Comparison of ENCODE assay signal across 16 cellular contexts in the genomic region with DNA sequence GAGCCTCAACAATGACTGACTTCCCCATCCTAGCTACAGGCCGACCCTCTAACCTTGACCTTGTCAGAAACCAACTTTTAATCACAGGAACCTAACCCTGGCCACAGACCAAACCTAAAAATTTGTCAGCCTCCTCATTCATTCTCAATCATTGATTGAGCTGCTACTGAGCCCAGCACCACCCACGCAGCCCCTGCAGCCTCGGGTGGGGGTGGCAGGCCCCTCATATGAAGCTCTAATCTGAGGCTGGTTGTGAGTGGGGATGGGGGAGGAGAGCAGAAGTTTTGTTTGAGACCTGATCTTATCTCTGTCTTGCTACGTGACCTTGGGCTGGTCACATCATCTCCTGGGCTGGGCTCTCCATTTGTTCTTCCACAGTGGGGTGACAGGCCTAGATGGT.
A peak's percentile ranks its signal among the peaks of the same experiment; 100 is the strongest.
DNase-seq lines count a peak whose midpoint lies in the region; ATAC-seq and TF ChIP-seq lines count a peak whose summit lies in the region.
"Had no signal": no experiment of that assay in that cellular context is flagged by ENCODE, and none has a peak within 500 bp of the region (broad histone marks: within the 10 kb centered on the region; RNA-seq: fewer than 3 reads in every experiment).

No MANE protein-coding gene starts in this region.

- no peak overlapping the region for H2BK15ac ChIP-seq in IMR-90 (ENCODE audit: low read depth, low read length)

- in situ Hi-C loops in mammary epithelial cell (cut with MboI; ENCODE audit: low sequenced_read_pairs in 2 of 2): no loop called here
- in situ Hi-C loops in IMR-90 (cut with MboI; ENCODE audit: low sequenced_read_pairs): no loop called here

- H3K36me3 ChIP-seq in mammary epithelial cell (ENCODE audit: insufficient read depth, low read length) (no peaks in the 10 kb centered on the region), breast epithelium (no peaks in the 10 kb centered on the region), IMR-90 (ENCODE audit: control insufficient read depth, insufficient read depth, low read length) (no peaks in the 10 kb centered on the region), trophoblast cell (ENCODE audit: control insufficient read depth in 1 of 2, insufficient read depth in 2 of 2, low read length in 2 of 2) (no peaks in the 10 kb centered on the region), neural progenitor cell (no peaks in the 10 kb centered on the region)

- TF ChIP-seq POLR2A in breast epithelium (IDR thresholded peaks at IDR 0.05) (no peak), IMR-90 (IDR thresholded peaks at IDR 0.05; ENCODE audit: low read depth, low read length) (no peak)

- H3K4ac ChIP-seq in IMR-90 (ENCODE audit: low read depth, low read length): peak overlapping the region; percentile 31; the same call in 1 of the 2 replicates
- H3K4ac ChIP-seq in trophoblast cell (ENCODE audit: low read depth, low read length): peak overlapping the region; percentile 59

- H3K79me1 ChIP-seq in IMR-90 (ENCODE audit: low read depth in 1 of 2, low read length in 2 of 2) (no peaks in the 10 kb centered on the region), trophoblast cell (ENCODE audit: low read length) (peaks cover 58% of the 10 kb centered on the region)

- H2BK120ac ChIP-seq in IMR-90 (ENCODE audit: low read depth, low read length) (no peak overlapping the region), trophoblast cell (ENCODE audit: insufficient read depth, low read length, poor library complexity) (peak overlapping the region; percentile 98)

- H3K4me1 Mint-ChIP-seq in endothelial cell (ENCODE audit: unreplicated experiment): peaks cover 39% of the 10 kb centered on the region
- H3K4me1 Mint-ChIP-seq in neural progenitor cell: no peaks in the 10 kb centered on the region

- H3K18ac ChIP-seq in IMR-90 (ENCODE audit: low read depth, low read length) (no peak overlapping the region), trophoblast cell (ENCODE audit: low read length) (peak overlapping the region; percentile 82)

- H3K4me3 Mint-ChIP-seq in endothelial cell (ENCODE audit: unreplicated experiment) (no peak overlapping the region), neural progenitor cell (no peak overlapping the region)

- peaks cover 16% of the 10 kb centered on the region for H3K9me1 ChIP-seq in IMR-90 (ENCODE audit: insufficient read depth, low read length)

- H3K9ac ChIP-seq in mammary epithelial cell (ENCODE audit: insufficient read depth, low read length) (no peak overlapping the region), IMR-90 (ENCODE audit: low read depth, low read length) (no peak overlapping the region), trophoblast cell (ENCODE audit: low read length) (no peak overlapping the region), neural progenitor cell (no peak overlapping the region)

- H3K27me3 Mint-ChIP-seq in endothelial cell (ENCODE audit: unreplicated experiment): peaks cover 8% of the 10 kb centered on the region
- H3K27me3 Mint-ChIP-seq in neural progenitor cell (ENCODE audit: insufficient read depth, low read depth): no peaks in the 10 kb centered on the region

- H2AK9ac ChIP-seq in IMR-90 (replicated peaks; ENCODE audit: low read depth, low read length, poor library complexity): peak overlapping the region; percentile 30

- H3K23ac ChIP-seq in IMR-90 (ENCODE audit: low read depth, low read length) (no peak overlapping the region), trophoblast cell (ENCODE audit: low read length) (no peak overlapping the region)

- H3K27ac Mint-ChIP-seq in endothelial cell (ENCODE audit: unreplicated experiment) (peak overlapping the region; percentile 48), neural progenitor cell (no peak overlapping the region)

- H4K5ac ChIP-seq in IMR-90 (ENCODE audit: low read depth, low read length): no peak overlapping the region

- H2BK5ac ChIP-seq in IMR-90 (ENCODE audit: low read depth, low read length, poor library complexity, severe bottlenecking) (no peak overlapping the region), trophoblast cell (ENCODE audit: low read depth, low read length, poor library complexity) (peak overlapping the region; percentile 54)

- CTCF ChIA-PET in mammary epithelial cell (lab: Charles Lee; ENCODE audit: low non-redundant PET): interaction anchor here (0.7 kb wide), 1 partner anchor 1937 kb away, joined by 3 read pairs; no protein-coding TSS in a partner anchor
- CTCF ChIA-PET in IMR-90 (lab: Yijun Ruan, JAX): interaction anchor here (0.7 kb wide), 1 partner anchor 104 kb away, joined by 4 read pairs; no protein-coding TSS in a partner anchor

- 0 out of 2 replicates have a peak overlapping the region, but pooled peaks have one; percentile 17 for H3K14ac ChIP-seq in IMR-90 (replicated peaks; ENCODE audit: low read depth, low read length)
- H3K14ac ChIP-seq in trophoblast cell (ENCODE audit: low read length): peak overlapping the region; percentile 92

- no peak for DNase-seq in mammary epithelial cell
- DNase-seq in breast epithelium (ENCODE audit: low spot score in 2 of 2): no peak
- no peak for DNase-seq in IMR-90
- DNase-seq in endothelial cell (ENCODE audit: low spot score): no peak
- no peak for DNase-seq in trophoblast cell
- DNase-seq in COLO668 (lab: John Stamatoyannopoulos, UW; ENCODE audit: unreplicated experiment): no peak
- no peak for DNase-seq in DMS79 (lab: John Stamatoyannopoulos, UW)
- no peak for DNase-seq in neural progenitor cell (ENCODE audit: low spot score)
- DNase-seq: Calu3, GF-D8, KG1, NCI-H1105 treated with DMSO at 0.1 percent for 48 hours, NCI-H187 treated with DMSO at 0.1 percent for 48 hours, NCI-H446 treated with DMSO at 0.1 percent for 48 hours, NCI-H774, Right ventricle myocardium superior had no signal

- H2AFZ ChIP-seq in mammary epithelial cell (ENCODE audit: low read depth, low read length): peak overlapping the region; percentile 67
- H2AFZ ChIP-seq in IMR-90 (replicated peaks; ENCODE audit: low read length, poor library complexity): no peak overlapping the region
- no peak overlapping the region for H2AFZ ChIP-seq in trophoblast cell (ENCODE audit: insufficient read depth, low read length, poor library complexity)
- no peak overlapping the region for H2AFZ ChIP-seq in neural progenitor cell (replicated peaks)

- no peak for TF ChIP-seq CTCF in mammary epithelial cell (conservative IDR thresholded peaks at IDR 0.05 in 1 of 2, IDR thresholded peaks at IDR 0.05 in 1 of 2; ENCODE audit: extremely low read depth in 1 of 2, insufficient read depth in 1 of 2, low read depth in 1 of 2, low read length in 2 of 2)
- TF ChIP-seq CTCF in breast epithelium (IDR thresholded peaks at IDR 0.05): no peak
- TF ChIP-seq CTCF in IMR-90 (conservative IDR thresholded peaks at IDR 0.05; ENCODE audit: low read depth, low read length): no peak
- no peak for TF ChIP-seq CTCF in endothelial cell (IDR thresholded peaks at IDR 0.05; ENCODE audit: unreplicated experiment)
- TF ChIP-seq CTCF in neural progenitor cell (IDR thresholded peaks at IDR 0.05): no peak

- intact Hi-C loops in mammary epithelial cell (cut with micrococcal nuclease) (loop anchor here (2.0 kb wide), 1 partner anchor 25 kb away; no protein-coding TSS in a partner anchor), breast epithelium (cut with DNase I; ENCODE audit: low total_unique reads) (no loop called here), IMR-90 (cut with micrococcal nuclease) (no loop called here)

- peaks cover 20% of the 10 kb centered on the region for H3K4me1 ChIP-seq in mammary epithelial cell (ENCODE audit: insufficient read depth, low read length)
- no peaks in the 10 kb centered on the region for H3K4me1 ChIP-seq in breast epithelium
- H3K4me1 ChIP-seq in IMR-90 (ENCODE audit: control insufficient read depth, insufficient read depth, low read length): peaks cover 4% of the 10 kb centered on the region
- H3K4me1 ChIP-seq in trophoblast cell (ENCODE audit: control insufficient read depth in 1 of 2, insufficient read depth in 2 of 2, low read length in 2 of 2): peaks cover 49 to 50% of the 10 kb centered on the region in 2 experiments
- no peaks in the 10 kb centered on the region for H3K4me1 ChIP-seq in neural progenitor cell

- H2BK20ac ChIP-seq in IMR-90 (ENCODE audit: low read depth, low read length): 0 out of 2 replicates have a peak overlapping the region, but pooled peaks have one; percentile 10

- dilution Hi-C loops in mammary epithelial cell (cut with HindIII; ENCODE audit: low sequenced_read_pairs): no loop called here
- dilution Hi-C loops in IMR-90 (cut with HindIII; ENCODE audit: low sequenced_read_pairs, unreplicated experiment): no loop called here

- no TSS peak for BruUV-seq in mammary epithelial cell (replicated peaks; lab: Mats Ljungman, UMichigan)
- BruUV-seq in IMR-90 (replicated peaks; lab: Mats Ljungman, UMichigan): no TSS peak

- TF ChIP-seq RAD21 in IMR-90 (IDR thresholded peaks at IDR 0.05; ENCODE audit: low read length): no peak

- H3F3A ChIP-seq in neural progenitor cell (ENCODE audit: low read depth): no peaks in the 10 kb centered on the region

- H4K12ac ChIP-seq in trophoblast cell (ENCODE audit: low read depth, low read length): no peak overlapping the region

- WGBS in mammary epithelial cell (ENCODE audit: low coverage, missing lambda C conversion rate): 67% methylated on average over 3 of the region's 4 CpGs
- WGBS in IMR-90 (ENCODE audit: extremely low coverage in 2 of 2, insufficient read length in 1 of 2), 2 experiments: 80% methylated on average over 1 of the region's 4 CpGs; no CpG with 5 or more reads in 1 of the 2 experiments
- WGBS in trophoblast cell (ENCODE audit: extremely low coverage, insufficient coverage, insufficient read length): no CpG with 5 or more reads among the region's 4 CpGs

- POLR2A ChIA-PET in IMR-90 (lab: Charles Lee; ENCODE audit: unreplicated experiment): no interaction called here

- H3K27ac ChIP-seq in mammary epithelial cell (ENCODE audit: insufficient read depth, low read depth, low read length): peak overlapping the region; percentile 13
- peak overlapping the region in 1 of 2 donors; percentile 32 for H3K27ac ChIP-seq in breast epithelium
- H3K27ac ChIP-seq in IMR-90 (ENCODE audit: insufficient read depth, low read length): no peak overlapping the region
- peak overlapping the region; percentile 29 for H3K27ac ChIP-seq in trophoblast cell (ENCODE audit: low read depth, low read length)
- H3K27ac ChIP-seq in neural progenitor cell: no peak overlapping the region

- no peak overlapping the region for H2AK5ac ChIP-seq in IMR-90 (ENCODE audit: low read depth, low read length)
- peak overlapping the region; percentile 72 for H2AK5ac ChIP-seq in trophoblast cell (ENCODE audit: low read length)

- no peak overlapping the region for H3K4me2 ChIP-seq in mammary epithelial cell (ENCODE audit: insufficient read depth, low read depth, low read length)
- H3K4me2 ChIP-seq in IMR-90 (ENCODE audit: low read depth, low read length): no peak overlapping the region
- no peak overlapping the region for H3K4me2 ChIP-seq in trophoblast cell (ENCODE audit: low read length)
- no peak overlapping the region for H3K4me2 ChIP-seq in neural progenitor cell

- no peak overlapping the region for H4K8ac ChIP-seq in IMR-90 (ENCODE audit: low read depth in 2 of 2, low read length in 2 of 2)
- H4K8ac ChIP-seq in trophoblast cell (ENCODE audit: low read depth, low read length): peak overlapping the region; percentile 79

- peak overlapping the region; percentile 93 for H2BK12ac ChIP-seq in trophoblast cell (ENCODE audit: low read length)

- H3K56ac ChIP-seq in IMR-90 (ENCODE audit: extremely low read depth, insufficient read depth, low read length): no peak overlapping the region

- no peak for ATAC-seq in IMR-90 (ENCODE audit: low read depth)

- no peaks in the 10 kb centered on the region for H3K36me3 Mint-ChIP-seq in endothelial cell (ENCODE audit: low read depth, unreplicated experiment)
- no peaks in the 10 kb centered on the region for H3K36me3 Mint-ChIP-seq in neural progenitor cell

- no peak overlapping the region for H4K91ac ChIP-seq in IMR-90 (ENCODE audit: insufficient read depth, low read depth, low read length)
- H4K91ac ChIP-seq in trophoblast cell (ENCODE audit: low read depth, low read length): peak overlapping the region; percentile 96

- H3K27me3 ChIP-seq in mammary epithelial cell (ENCODE audit: insufficient read depth, low read length): no peaks in the 10 kb centered on the region
- H3K27me3 ChIP-seq in breast epithelium: no peaks in the 10 kb centered on the region
- no peaks in the 10 kb centered on the region; the same call in 1 of the 2 replicates for H3K27me3 ChIP-seq in IMR-90 (ENCODE audit: control insufficient read depth, insufficient read depth, low read length)
- H3K27me3 ChIP-seq in trophoblast cell (ENCODE audit: insufficient read depth, low read length): no peaks in the 10 kb centered on the region
- H3K27me3 ChIP-seq in neural progenitor cell: no peaks in the 10 kb centered on the region

- H3K4me3 ChIP-seq in mammary epithelial cell (replicated peaks in 1 of 3; ENCODE audit: insufficient read depth in 1 of 3, low read depth in 2 of 3, low read length in 3 of 3) (no peak overlapping the region), breast epithelium (no peak overlapping the region), IMR-90 (ENCODE audit: insufficient read depth, low read depth, low read length) (no peak overlapping the region), trophoblast cell (ENCODE audit: low read depth, low read length) (no peak overlapping the region), neural progenitor cell (no peak overlapping the region)

- H3K79me2 ChIP-seq in mammary epithelial cell (ENCODE audit: insufficient read depth, low read length) (no peaks in the 10 kb centered on the region), trophoblast cell (ENCODE audit: control insufficient read depth, insufficient read depth, low read length, poor library complexity) (peaks cover 12% of the 10 kb centered on the region), neural progenitor cell (ENCODE audit: low read depth) (no peaks in the 10 kb centered on the region)

- H4K20me1 ChIP-seq in mammary epithelial cell (ENCODE audit: insufficient read depth, low read length) (no peaks in the 10 kb centered on the region), IMR-90 (ENCODE audit: insufficient read depth, low read length) (no peaks in the 10 kb centered on the region), neural progenitor cell (ENCODE audit: low read depth) (no peaks in the 10 kb centered on the region)

- H3K9me3 ChIP-seq in mammary epithelial cell (replicated peaks; ENCODE audit: insufficient read depth, low read length): peaks cover 5% of the 10 kb centered on the region
- H3K9me3 ChIP-seq in breast epithelium: no peaks in the 10 kb centered on the region
- no peaks in the 10 kb centered on the region; the same call in 1 of the 2 replicates for H3K9me3 ChIP-seq in IMR-90 (ENCODE audit: control insufficient read depth, insufficient read depth, low read length)
- H3K9me3 ChIP-seq in trophoblast cell (ENCODE audit: insufficient read depth, low read depth, low read length): peaks cover 6% of the 10 kb centered on the region
- H3K9me3 ChIP-seq in neural progenitor cell (ENCODE audit: low read depth): no peaks in the 10 kb centered on the region

- H3K9me3 Mint-ChIP-seq in endothelial cell (ENCODE audit: unreplicated experiment) (peaks cover 4% of the 10 kb centered on the region), neural progenitor cell (peaks cover 8% of the 10 kb centered on the region)

Comparison
In these comparisons a context has a peak if more than half of its experiments do, and no peak if none do; other contexts are left out.
1. H3K27ac ChIP-seq: peak in mammary epithelial cell (single experiment) and trophoblast cell (single experiment); none in IMR-90 (single experiment) and neural progenitor cell (single experiment).